Comparison of ENCODE assay signal across 33 cellular contexts in the genomic region with DNA sequence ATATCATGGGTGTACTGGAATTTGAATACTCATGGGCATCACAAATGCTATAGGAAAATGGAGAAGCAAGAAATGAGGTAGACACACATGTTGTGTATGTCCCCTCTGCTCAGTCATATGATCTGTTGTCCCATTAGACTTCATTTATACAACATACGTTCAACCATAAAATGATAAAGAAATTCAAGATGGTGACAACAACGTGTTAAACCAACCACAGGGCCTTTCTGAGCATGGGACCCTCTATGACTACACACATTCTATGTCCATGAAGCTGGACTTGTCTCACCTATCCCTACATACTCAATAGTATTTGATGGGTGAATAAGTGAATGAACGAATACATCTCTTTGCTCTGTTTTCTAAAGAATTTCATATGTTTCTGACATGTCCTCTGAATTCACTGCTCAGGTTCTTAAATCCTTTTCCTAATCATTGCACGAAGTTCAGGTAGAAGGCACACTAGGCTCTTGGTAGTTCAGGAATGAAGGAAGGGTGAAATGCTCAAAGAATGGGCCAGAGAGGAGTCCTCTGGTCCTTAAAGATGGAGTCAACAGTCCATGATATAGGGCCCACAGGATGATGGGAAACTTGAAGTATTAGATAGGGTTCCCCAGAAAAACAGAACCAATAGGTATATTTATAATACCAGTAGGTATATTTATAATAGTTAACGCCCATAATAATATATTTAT.
"Had no signal": no experiment of that assay in that cellular context is flagged by ENCODE, and none has a peak within 500 bp of the region (broad histone marks: within the 10 kb centered on the region; RNA-seq: fewer than 3 reads in every experiment).

No MANE protein-coding gene starts in this region.

- H3K27me3 ChIP-seq: MG63 had no signal

- H3K9me3 ChIP-seq: MG63 had no signal

- H3K4me3 ChIP-seq: MG63 had no signal

- H3K36me3 ChIP-seq: MG63 had no signal

- DNase-seq: Karpas-422, Kasumi-1, MG63, MM.1S, MV-4-11, NCI-H1048, NCI-H1092, NCI-H1092 treated with DMSO at 0.1 percent for 48 hours, NCI-H1105, NCI-H1105 treated with DMSO at 0.1 percent for 48 hours, NCI-H1417, NCI-H1417 treated with DMSO at 0.1 percent for 48 hours, NCI-H1436, NCI-H1436 treated with DMSO at 0.1 percent for 48 hours, NCI-H146, NCI-H1694, NCI-H1694 treated with DMSO at 0.1 percent for 48 hours, NCI-H187, NCI-H187 treated with DMSO at 0.1 percent for 48 hours, NCI-H1930, NCI-H2029, NCI-H2029 treated with DMSO at 0.1 percent for 48 hours, NCI-H2081 treated with DMSO at 0.1 percent for 48 hours, NCI-H2107, NCI-H2171, NCI-H2171 treated with DMSO at 0.1 percent for 48 hours, NCI-H2227 treated with DMSO at 0.1 percent for 48 hours, NCI-H226, NCI-H345, NCI-H446, NCI-H446 treated with DMSO at 0.1 percent for 48 hours, NCI-H510A, NCI-H510A treated with DMSO at 0.1 percent for 48 hours had no signal
